8 cellular contexts compared by ENCODE assay signal in genomic region chr19:48444933-48445194, GRCh38. TPM values are rescaled to one million over a fixed set of nuclear protein-coding genes. Genes with fewer than 3 reads are reported as not detected.
DNase-seq lines count a peak whose midpoint lies in the region; ATAC-seq and TF ChIP-seq lines count a peak whose summit lies in the region.

No MANE protein-coding gene starts in this region.

- H3K9me3 Mint-ChIP-seq in progenitor cell of endocrine pancreas (ENCODE audit: low read depth), result no peaks in the 10 kb centered on the region

- H3K9ac ChIP-seq in ES-I3 (ENCODE audit: low read depth, low read length), result peak overlapping the region; percentile 95; the same call in 1 of the 2 replicates
- H3K9ac ChIP-seq in NT2/D1 (ENCODE audit: insufficient read length, low read depth), result no peak overlapping the region
- peak overlapping the region; percentile 92 for H3K9ac ChIP-seq in endocrine pancreas (ENCODE audit: control insufficient read depth, insufficient read depth, low read length)

- H3K4me3 Mint-ChIP-seq in progenitor cell of endocrine pancreas (ENCODE audit: low read depth), result peak overlapping the region; percentile 94

- H3K36me3 Mint-ChIP-seq in progenitor cell of endocrine pancreas (ENCODE audit: insufficient read depth), result peaks cover 11% of the 10 kb centered on the region

- peaks cover 13% of the 10 kb centered on the region for H3K4me1 Mint-ChIP-seq in progenitor cell of endocrine pancreas (ENCODE audit: low read depth)

- H3K27me3 ChIP-seq in NT2/D1 (ENCODE audit: insufficient read depth, insufficient read length), result peaks cover 24% of the 10 kb centered on the region
- no peaks in the 10 kb centered on the region for H3K27me3 ChIP-seq in endocrine pancreas (ENCODE audit: control insufficient read depth, insufficient read depth, low read length)

- H3K9me3 ChIP-seq in ES-I3 (ENCODE audit: control insufficient read depth, insufficient read depth, low read length) (no peaks in the 10 kb centered on the region), NT2/D1 (ENCODE audit: insufficient read depth, low read length) (no peaks in the 10 kb centered on the region), endocrine pancreas (ENCODE audit: control insufficient read depth, low read length) (no peaks in the 10 kb centered on the region)

- no peaks in the 10 kb centered on the region for H3K27me3 Mint-ChIP-seq in progenitor cell of endocrine pancreas

- H3K4me3 ChIP-seq in NT2/D1 (ENCODE audit: insufficient read length, low read depth) (peak overlapping the region; percentile 93), endocrine pancreas (ENCODE audit: control insufficient read depth, insufficient read depth, low read length) (peak overlapping the region; percentile 85)

- ATAC-seq in GM19351 (IDR thresholded peaks at IDR 0.05; ENCODE audit: unreplicated experiment) (no peak), HG02763 (IDR thresholded peaks at IDR 0.05; ENCODE audit: unreplicated experiment) (no peak)

- H3K27ac Mint-ChIP-seq in progenitor cell of endocrine pancreas, result peak overlapping the region; percentile 96

- peaks cover 14% of the 10 kb centered on the region; the same call in 1 of the 2 replicates for H3K36me3 ChIP-seq in ES-I3 (ENCODE audit: insufficient read depth, low read length)
- peaks cover 30% of the 10 kb centered on the region for H3K36me3 ChIP-seq in NT2/D1 (ENCODE audit: insufficient read depth, insufficient read length, low read length)
- H3K36me3 ChIP-seq in endocrine pancreas (ENCODE audit: control insufficient read depth, insufficient read depth, low read length), result no peaks in the 10 kb centered on the region

- DNase-seq in NT2/D1 (ENCODE audit: low read depth, low spot score) (no peak), progenitor cell of endocrine pancreas (ENCODE audit: low spot score, unreplicated experiment) (no peak), DMS 273 treated with DMSO at 0.1 percent for 48 hours (lab: John Stamatoyannopoulos, UW) (no peak), NCI-H2081 (lab: John Stamatoyannopoulos, UW) (no peak)

- H3K4me1 ChIP-seq in ES-I3 (ENCODE audit: insufficient read depth, low read length), result no peaks in the 10 kb centered on the region; the same call in 1 of the 2 replicates
- H3K4me1 ChIP-seq in NT2/D1 (ENCODE audit: insufficient read depth, insufficient read length), result peaks cover 4% of the 10 kb centered on the region
- no peaks in the 10 kb centered on the region for H3K4me1 ChIP-seq in endocrine pancreas (ENCODE audit: control insufficient read depth, insufficient read depth, low read length)

- no peak for TF ChIP-seq CTCF in progenitor cell of endocrine pancreas (IDR thresholded peaks at IDR 0.05; ENCODE audit: unreplicated experiment)

RNA-seq across cellular contexts. Expression of gene GRWD1, which starts 0.9 kb away (rescaled TPM):
- total RNA-seq in progenitor cell of endocrine pancreas, result 35.7 and 35.9 TPM in 2 replicates

RNA-seq across cellular contexts. Expression of gene KCNJ14, which starts 10.5 kb away (rescaled TPM):
- total RNA-seq in progenitor cell of endocrine pancreas, result 2.0 TPM in 2 replicates

RNA-seq across cellular contexts. Expression of gene CYTH2, which starts 24.3 kb away (rescaled TPM):
- 248 TPM in 2 replicates for total RNA-seq in progenitor cell of endocrine pancreas

RNA-seq across cellular contexts. Expression of gene GRIN2D, which starts 51.4 kb away (rescaled TPM):
- total RNA-seq in progenitor cell of endocrine pancreas, result 0.22 and 0.34 TPM in 2 replicates

RNA-seq across cellular contexts. Expression of gene KDELR1, which starts 53.5 kb away (rescaled TPM):
- 207 and 213 TPM in 2 replicates for total RNA-seq in progenitor cell of endocrine pancreas
